ENCODE assay signal across 22 cellular contexts in the genomic region with DNA sequence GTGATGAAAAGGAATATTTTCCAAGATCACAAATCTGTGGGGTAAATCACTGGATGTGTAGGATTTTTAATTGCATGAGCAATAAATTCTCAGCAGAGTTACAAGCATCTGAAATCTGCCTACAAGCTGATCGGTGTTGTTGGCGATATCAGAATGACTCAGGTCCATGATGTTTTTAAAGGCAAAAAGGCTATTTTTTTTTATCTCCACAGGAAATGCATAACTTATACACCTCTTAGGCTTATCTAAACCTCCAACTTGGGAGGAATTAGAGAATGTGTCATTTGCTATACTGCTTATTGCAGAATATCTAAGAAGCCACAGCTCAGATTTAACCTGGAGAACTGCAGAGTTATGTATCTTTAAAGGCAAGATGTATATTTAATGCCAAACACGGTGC.
"Had no signal": no experiment of that assay in that cellular context is flagged by ENCODE, and none has a peak within 500 bp of the region (broad histone marks: within the 10 kb centered on the region; RNA-seq: fewer than 3 reads in every experiment).

No MANE protein-coding gene starts in this region.

- H3K4me1 ChIP-seq: colonic mucosa, esophagus squamous epithelium, prostate gland, thyroid gland, upper lobe of right lung had no signal

- FAIRE-seq: islet of Langerhans had no signal

- H3K27ac ChIP-seq: colonic mucosa, dorsolateral prefrontal cortex, esophagus squamous epithelium, heart left ventricle, neutrophil, ovary, prostate gland, thyroid gland, upper lobe of right lung had no signal

- DNase-seq: activated CD4-positive, alpha-beta memory T cell treated with anti-CD3 and anti-CD28 coated beads for 36 hours; activated CD4-positive, alpha-beta T cell treated with anti-CD3 and anti-CD28 coated beads for 48 hours; activated effector memory CD4-positive, alpha-beta T cell treated with Interleukin-2 at 50 U/mL for 16 hours; activated naive CD4-positive, alpha-beta T cell treated with anti-CD3 and anti-CD28 coated beads for 36 hours; activated naive CD8-positive, alpha-beta T cell treated with anti-CD3 and anti-CD28 coated beads, Interleukin-2, amount 10 ng/mL, durations not matched to agents 7 days and 5 days; activated T-cell treated with anti-CD3 and anti-CD28 coated beads, Interleukin-2, amount 50 U/mL, for 72 hours; colonic mucosa; dorsolateral prefrontal cortex; effector memory CD8-positive, alpha-beta T cell; esophagus squamous epithelium; heart left ventricle; left cardiac atrium; ovary; stimulated activated CD4-positive, alpha-beta T cell treated with anti-CD3 and anti-CD28 coated beads, Interleukin-4, amount 100 ng/mL, for 24 hours; stimulated activated naive CD8-positive, alpha-beta T cell treated with anti-CD3 and anti-CD28 coated beads, Interleukin-15, Interleukin-2, amounts not matched to agents 100 U/mL and 50 U/mL, for 24 hours; substantia nigra; T-helper 9 cell; thyroid gland; upper lobe of right lung had no signal

- H3K27me3 ChIP-seq: colonic mucosa, esophagus squamous epithelium, heart left ventricle, neutrophil, ovary, thyroid gland, upper lobe of right lung had no signal

- H3K9me3 ChIP-seq: colonic mucosa, esophagus squamous epithelium, heart left ventricle, neutrophil, ovary, prostate gland, thyroid gland, upper lobe of right lung had no signal

- H3K4me3 ChIP-seq: colonic mucosa, dorsolateral prefrontal cortex, esophagus squamous epithelium, heart left ventricle, ovary, prostate gland, thyroid gland, upper lobe of right lung had no signal

- H3K36me3 ChIP-seq: colonic mucosa, esophagus squamous epithelium, heart left ventricle, neutrophil, ovary, prostate gland, thyroid gland, upper lobe of right lung had no signal
